Comparison of ENCODE assay signal across 21 cellular contexts in genomic region chr20:60170116-60170515, GRCh38.
"Had no signal": no experiment of that assay in that cellular context is flagged by ENCODE, and none has a peak within 500 bp of the region (broad histone marks: within the 10 kb centered on the region; RNA-seq: fewer than 3 reads in every experiment).

No MANE protein-coding gene starts in this region.

- H3K27ac Mint-ChIP-seq: activated B cell treated with CpG ODN at 0.5 μM for 24 hours; activated naive CD8-positive, alpha-beta T cell treated with anti-CD3 and anti-CD28 coated beads for 36 hours; activated T-helper 1 cell treated with anti-CD3 and anti-CD28 coated beads, Interleukin-12 subunit alpha, Interleukin-12 subunit beta, Interleukin-2, Interleukin-4 antibody, amounts not matched to agents 30 ng/mL and 10 ng/mL and 1 ng/mL, durations not matched to agents 14 hours and 24 hours and 36 hours; nephron progenitor cell; stimulated activated naive CD8-positive, alpha-beta T cell treated with anti-CD3 and anti-CD28 coated beads, Interleukin-15, Interleukin-2, amounts not matched to agents 100 ng/mL and 50 ng/mL, for 24 hours had no signal

- H3K27me3 Mint-ChIP-seq: activated B cell treated with CpG ODN at 0.5 μM for 24 hours; activated naive CD8-positive, alpha-beta T cell treated with anti-CD3 and anti-CD28 coated beads for 36 hours; central memory CD8-positive, alpha-beta T cell had no signal

- H3K4me1 Mint-ChIP-seq: activated B cell treated with CpG ODN at 0.5 μM for 24 hours; activated naive CD8-positive, alpha-beta T cell treated with anti-CD3 and anti-CD28 coated beads for 36 hours; nephron progenitor cell had no signal

- DNase-seq: activated B cell treated with CpG ODN at 0.5 μM for 24 hours; activated naive CD8-positive, alpha-beta T cell treated with anti-CD3 and anti-CD28 coated beads for 36 hours; brain microvascular endothelial cell; cortex of kidney; effector CD4-positive, alpha-beta T cell; esophagus squamous epithelium; hippocampal formation; left lung; mesendoderm; nephron progenitor cell; occipital lobe; right cardiac atrium; stimulated activated CD4-positive, alpha-beta T cell treated with anti-CD3 and anti-CD28 coated beads, Interleukin-4, amount 100 ng/mL, for 4 hours; T-helper 1 cell; trophoblast cell had no signal

- H3K9me3 Mint-ChIP-seq: activated naive CD8-positive, alpha-beta T cell treated with anti-CD3 and anti-CD28 coated beads for 36 hours; activated T-helper 1 cell treated with anti-CD3 and anti-CD28 coated beads, Interleukin-12 subunit alpha, Interleukin-12 subunit beta, Interleukin-2, Interleukin-4 antibody, amounts not matched to agents 30 ng/mL and 10 ng/mL and 1 ng/mL, durations not matched to agents 14 hours and 24 hours and 36 hours; central memory CD8-positive, alpha-beta T cell had no signal

- H3K4me1 ChIP-seq: esophagus squamous epithelium, left lung, prostate gland, suprapubic skin had no signal

- ATAC-seq: left lung, right cardiac atrium had no signal

- H3K9me3 ChIP-seq: esophagus squamous epithelium, left lung, prostate gland, suprapubic skin had no signal

- H3K27ac ChIP-seq: brain microvascular endothelial cell, esophagus squamous epithelium, left lung, prostate gland, skin epidermis, suprapubic skin had no signal

- H3K4me3 Mint-ChIP-seq: activated B cell treated with CpG ODN at 0.5 μM for 24 hours; activated naive CD8-positive, alpha-beta T cell treated with anti-CD3 and anti-CD28 coated beads for 36 hours; activated T-helper 1 cell treated with anti-CD3 and anti-CD28 coated beads, Interleukin-12 subunit alpha, Interleukin-12 subunit beta, Interleukin-2, Interleukin-4 antibody, amounts not matched to agents 30 ng/mL and 10 ng/mL and 1 ng/mL, durations not matched to agents 14 hours and 24 hours and 36 hours; central memory CD8-positive, alpha-beta T cell; nephron progenitor cell; stimulated activated naive CD8-positive, alpha-beta T cell treated with anti-CD3 and anti-CD28 coated beads, Interleukin-15, Interleukin-2, amounts not matched to agents 100 ng/mL and 50 ng/mL, for 24 hours had no signal

- H3K36me3 Mint-ChIP-seq: activated naive CD8-positive, alpha-beta T cell treated with anti-CD3 and anti-CD28 coated beads for 36 hours had no signal

- H3K4me3 ChIP-seq: esophagus squamous epithelium, left lung, prostate gland, skin epidermis, suprapubic skin had no signal

- H3K27me3 ChIP-seq: brain microvascular endothelial cell, esophagus squamous epithelium, left lung, suprapubic skin had no signal

- H3K36me3 ChIP-seq: brain microvascular endothelial cell, esophagus squamous epithelium, left lung, prostate gland, suprapubic skin had no signal
